8 cellular contexts compared by ENCODE assay signal in the genomic region with DNA sequence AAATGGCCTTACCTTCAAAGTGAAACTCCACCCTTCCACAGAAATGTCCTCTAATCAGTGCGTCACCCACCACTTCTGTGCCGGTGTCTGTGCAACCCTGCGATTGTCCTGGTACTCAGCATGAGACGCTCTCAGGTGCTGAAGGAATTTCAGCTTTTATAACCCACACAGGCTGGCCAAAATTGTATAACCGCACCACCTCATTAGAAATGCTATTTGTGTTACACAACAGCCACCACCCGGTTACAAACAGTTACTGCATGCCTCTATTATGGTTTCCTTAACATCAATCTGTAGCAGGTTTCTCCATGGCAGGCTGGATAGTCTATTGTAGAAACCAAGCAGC. TPM values are rescaled to one million over a fixed set of nuclear protein-coding genes. Genes with fewer than 3 reads are reported as not detected.
A peak's percentile ranks its signal among the peaks of the same experiment; 100 is the strongest.
DNase-seq lines count a peak whose midpoint lies in the region; ATAC-seq and TF ChIP-seq lines count a peak whose summit lies in the region.

No MANE protein-coding gene starts in this region.

- POLR2A ChIA-PET in AG04449 (lab: Yijun Ruan, JAX) = no interaction called here
- POLR2A ChIA-PET in WTC11 (lab: Charles Lee) = no interaction called here

- H3K9me3 Mint-ChIP-seq in WTC11 (no peaks in the 10 kb centered on the region), neural progenitor cell (peaks cover 8% of the 10 kb centered on the region)

- peaks cover 5% of the 10 kb centered on the region for H3K36me3 Mint-ChIP-seq in WTC11
- H3K36me3 Mint-ChIP-seq in neural progenitor cell = peaks cover 5% of the 10 kb centered on the region

- DNase-seq in AG04449 (ENCODE audit: low read depth, low spot score) (no peak), WTC11 (ENCODE audit: low spot score) (no peak), esophagus muscularis mucosa (ENCODE audit: extremely low spot score) (no peak), neural progenitor cell (ENCODE audit: low spot score) (peak; percentile 51), NCI-H1436 (lab: John Stamatoyannopoulos, UW) (no peak), NCI-H526 treated with DMSO at 0.1 percent for 48 hours (lab: John Stamatoyannopoulos, UW) (no peak)

- TF ChIP-seq EP300 in esophagus muscularis mucosa (IDR thresholded peaks at IDR 0.05) = no peak

- peaks cover 36% of the 10 kb centered on the region for H3K4me1 Mint-ChIP-seq in WTC11
- H3K4me1 Mint-ChIP-seq in neural progenitor cell = peaks cover 34% of the 10 kb centered on the region

- H3K27me3 Mint-ChIP-seq in WTC11 (ENCODE audit: low read depth) = no peaks in the 10 kb centered on the region
- H3K27me3 Mint-ChIP-seq in neural progenitor cell (ENCODE audit: insufficient read depth, low read depth) = peaks cover 2% of the 10 kb centered on the region

- H3K79me2 ChIP-seq in neural progenitor cell (ENCODE audit: low read depth) = no peaks in the 10 kb centered on the region

- H3K36me3 ChIP-seq in esophagus muscularis mucosa (no peaks in the 10 kb centered on the region), neural progenitor cell (no peaks in the 10 kb centered on the region)

- ATAC-seq in HG03378 (IDR thresholded peaks at IDR 0.05; ENCODE audit: unreplicated experiment) (peak; percentile 64), WTC11 (peak; percentile 72)

- no peak overlapping the region for H3K9ac ChIP-seq in neural progenitor cell

- no peak overlapping the region for H3K4me2 ChIP-seq in neural progenitor cell

- no peak overlapping the region for H2AFZ ChIP-seq in neural progenitor cell (replicated peaks)

- H3K4me3 Mint-ChIP-seq in WTC11 (no peak overlapping the region), neural progenitor cell (no peak overlapping the region)

- peak overlapping the region; percentile 15 for H3K27ac Mint-ChIP-seq in WTC11
- H3K27ac Mint-ChIP-seq in neural progenitor cell = no peak overlapping the region

- no peaks in the 10 kb centered on the region for H4K20me1 ChIP-seq in neural progenitor cell (ENCODE audit: low read depth)

- TF ChIP-seq CTCF in AG04449 (IDR thresholded peaks at IDR 0.05; ENCODE audit: insufficient read depth, low read length, missing control alignments) (peak; percentile 35), GM12874 (IDR thresholded peaks at IDR 0.05; ENCODE audit: insufficient read depth, low read depth, low read length) (peak; percentile 59), WTC11 (IDR thresholded peaks at IDR 0.05) (peak; percentile 44), esophagus muscularis mucosa (IDR thresholded peaks at IDR 0.05) (peak; percentile 46 to 78 (median 74)), neural progenitor cell (IDR thresholded peaks at IDR 0.05) (peak; percentile 54)

- H3K4me3 ChIP-seq in AG04449 (ENCODE audit: low read depth, low read length) (no peak overlapping the region), esophagus muscularis mucosa (no peak overlapping the region), neural progenitor cell (no peak overlapping the region)

- 43% methylated on average over 6 of the region's 6 CpGs for whole genome bisulfite sequencing in esophagus muscularis mucosa

- H3K27ac ChIP-seq in esophagus muscularis mucosa (replicated peaks in 1 of 4) (peak overlapping the region; percentile 4 to 70 (median 62)), neural progenitor cell (no peak overlapping the region)

- no peaks in the 10 kb centered on the region for H3K9me3 ChIP-seq in esophagus muscularis mucosa
- H3K9me3 ChIP-seq in neural progenitor cell (ENCODE audit: low read depth) = no peaks in the 10 kb centered on the region

- H3F3A ChIP-seq in neural progenitor cell (ENCODE audit: low read depth) = no peaks in the 10 kb centered on the region

- CTCF ChIA-PET in AG04449 (lab: Yijun Ruan, JAX) (interaction anchor here (0.8 to 1.7 kb wide), 4 partner anchors 12 to 210 kb away, joined by 3 to 5 read pairs (median 5); no protein-coding TSS in a partner anchor), WTC11 (lab: Charles Lee) (interaction anchor here (0.5 to 1.4 kb wide), 2 partner anchors 15 to 82 kb away, joined by 6 to 7 read pairs; no protein-coding TSS in a partner anchor)

- intact Hi-C loops in esophagus muscularis mucosa (cut with DNase I) = loop anchor here (10.0 kb wide), 1 partner anchor 345 kb away; no protein-coding TSS in a partner anchor

- H3K27me3 ChIP-seq in esophagus muscularis mucosa (no peaks in the 10 kb centered on the region), neural progenitor cell (no peaks in the 10 kb centered on the region)

- peaks cover 3 to 48% (median 47%) of the 10 kb centered on the region in 4 donors for H3K4me1 ChIP-seq in esophagus muscularis mucosa
- no peaks in the 10 kb centered on the region for H3K4me1 ChIP-seq in neural progenitor cell

- TF ChIP-seq POLR2A in esophagus muscularis mucosa (IDR thresholded peaks at IDR 0.05; ENCODE audit: low read depth) = no peak

TF ChIP-seq in WTC11, 78 proteins besides CTCF, POLR2A, EP300 and RAD21:
- TF ChIP-seq, protein P1, sequence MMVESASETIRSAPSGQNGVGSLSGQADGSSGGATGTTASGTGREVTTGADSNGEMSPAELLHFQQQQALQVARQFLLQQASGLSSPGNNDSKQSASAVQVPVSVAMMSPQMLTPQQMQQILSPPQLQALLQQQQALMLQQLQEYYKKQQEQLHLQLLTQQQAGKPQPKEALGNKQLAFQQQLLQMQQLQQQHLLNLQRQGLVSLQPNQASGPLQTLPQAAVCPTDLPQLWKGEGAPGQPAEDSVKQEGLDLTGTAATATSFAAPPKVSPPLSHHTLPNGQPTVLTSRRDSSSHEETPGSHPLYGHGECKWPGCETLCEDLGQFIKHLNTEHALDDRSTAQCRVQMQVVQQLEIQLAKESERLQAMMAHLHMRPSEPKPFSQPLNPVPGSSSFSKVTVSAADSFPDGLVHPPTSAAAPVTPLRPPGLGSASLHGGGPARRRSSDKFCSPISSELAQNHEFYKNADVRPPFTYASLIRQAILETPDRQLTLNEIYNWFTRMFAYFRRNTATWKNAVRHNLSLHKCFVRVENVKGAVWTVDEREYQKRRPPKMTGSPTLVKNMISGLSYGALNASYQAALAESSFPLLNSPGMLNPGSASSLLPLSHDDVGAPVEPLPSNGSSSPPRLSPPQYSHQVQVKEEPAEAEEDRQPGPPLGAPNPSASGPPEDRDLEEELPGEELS (CRISPR knock-in tag; IDR thresholded peaks at IDR 0.05) = no peak
- TF ChIP-seq ATF1 (CRISPR knock-in tag; IDR thresholded peaks at IDR 0.05) (no peak), FOXP1 (CRISPR knock-in tag; IDR thresholded peaks at IDR 0.05; ENCODE audit: borderline replicate concordance) (no peak), TCF7 (CRISPR knock-in tag; IDR thresholded peaks at IDR 0.05; ENCODE audit: low read depth) (no peak)
- TF ChIP-seq, protein P2, sequence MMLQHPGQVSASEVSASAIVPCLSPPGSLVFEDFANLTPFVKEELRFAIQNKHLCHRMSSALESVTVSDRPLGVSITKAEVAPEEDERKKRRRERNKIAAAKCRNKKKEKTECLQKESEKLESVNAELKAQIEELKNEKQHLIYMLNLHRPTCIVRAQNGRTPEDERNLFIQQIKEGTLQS (CRISPR knock-in tag; conservative IDR thresholded peaks at IDR 0.05) = no peak
TF ChIP-seq in WTC11: peak in this region for 0.

RNA-seq across cellular contexts. Expression of a gene that starts 51.5 kb away (rescaled TPM):
- 10.7 to 14.5 TPM (median 12.0 TPM) in 3 replicates for total RNA-seq in WTC11 (2021)
- total RNA-seq in esophagus muscularis mucosa = 10 to 100 TPM in 3 of 4 donors, 1 to 10 TPM in 1; 8.7 to 16.0 (median 12.2) TPM
- total RNA-seq in neural progenitor cell (ENCODE audit: low replicate concordance) = 9.3 and 13.0 TPM in 2 replicates
